ENCODE assay signal across 25 cellular contexts in the genomic region with DNA sequence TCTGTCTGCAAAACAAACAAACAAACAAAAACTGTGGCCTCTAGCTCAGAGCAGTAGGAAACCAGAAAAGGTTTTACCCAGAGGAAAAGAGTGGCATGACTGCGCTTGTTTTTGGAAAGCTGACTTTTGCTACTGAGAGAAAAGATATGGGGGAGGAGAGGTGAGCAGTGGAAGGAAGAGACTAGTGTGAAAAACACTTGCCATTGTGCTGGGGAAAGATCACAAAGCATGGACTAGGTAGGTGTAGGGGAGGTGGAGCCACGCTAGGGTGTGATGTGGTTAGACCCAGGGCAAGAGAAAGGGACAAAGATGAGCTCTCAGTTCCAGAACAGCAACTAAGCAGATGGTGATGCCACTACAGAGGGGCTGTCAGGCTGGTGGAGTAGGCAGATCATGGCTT.
"Had no signal": no experiment of that assay in that cellular context is flagged by ENCODE, and none has a peak within 500 bp of the region (broad histone marks: within the 10 kb centered on the region; RNA-seq: fewer than 3 reads in every experiment).

No MANE protein-coding gene starts in this region.

- H3K36me3 ChIP-seq: neutrophil, pancreas, prostate gland, right lobe of liver, thoracic aorta, thyroid gland, vagina had no signal

- H3K9me3 ChIP-seq: neutrophil, pancreas, prostate gland, right lobe of liver, sigmoid colon, stomach, thoracic aorta, thyroid gland, tibial nerve, upper lobe of left lung, vagina had no signal

- H3K4me3 ChIP-seq: pancreas, prostate gland, right lobe of liver, sigmoid colon, stomach, thoracic aorta, thyroid gland, tibial nerve, upper lobe of left lung, vagina had no signal

- H3K27ac ChIP-seq: neutrophil, pancreas, prostate gland, right lobe of liver, sigmoid colon, stomach, thoracic aorta, thyroid gland, tibial nerve, upper lobe of left lung, vagina had no signal

- H3K4me1 ChIP-seq: pancreas, prostate gland, sigmoid colon, thyroid gland, tibial nerve, vagina had no signal

- ATAC-seq: naive thymus-derived CD8-positive, alpha-beta T cell; natural killer cell treated with Interleukin-12 subunit alpha and Interleukin-12 subunit beta and Interleukin-15 and Interleukin-18, amount 100 ng/mL, for 72 hours; pancreas; right cardiac atrium; right lobe of liver; stimulated activated effector memory CD8-positive, alpha-beta T cell treated with anti-CD3 and anti-CD28 coated beads, Interleukin-12 subunit alpha, Interleukin-12 subunit beta, amount 100 ng/mL, for 72 hours; stimulated activated naive B cell treated with anti-CD40 and anti-IgM and Interleukin-4, amounts not matched to agents 10 μg/mL and 1 μg/mL and 100 μg/mL, for 72 hours had no signal

- H3K27me3 ChIP-seq: neutrophil, pancreas, right lobe of liver, sigmoid colon, stomach, thyroid gland, tibial nerve, upper lobe of left lung, vagina had no signal

- DNase-seq: naive thymus-derived CD8-positive, alpha-beta T cell; nephron progenitor cell; nucleus accumbens; pancreas; right cardiac atrium; right lobe of liver; sigmoid colon; small intestine; stimulated activated CD4-positive, alpha-beta T cell treated with anti-CD3 and anti-CD28 coated beads, Interleukin-15, amount 100 ng/mL, for 24 hours; stimulated activated CD4-positive, alpha-beta T cell treated with anti-CD3 and anti-CD28 coated beads, Interleukin-2, amount 100 ng/mL, for 24 hours; stimulated activated CD4-positive, alpha-beta T cell treated with anti-CD3 and anti-CD28 coated beads, Interleukin-2, amount 100 ng/mL, for 48 hours; stimulated activated CD4-positive, alpha-beta T cell treated with anti-CD3 and anti-CD28 coated beads, Interleukin-4, amount 100 ng/mL, for 24 hours; stimulated activated naive B cell treated with anti-CD40 and anti-IgM and Interleukin-4, amounts not matched to agents 10 μg/mL and 1 μg/mL and 100 μg/mL, for 72 hours; stimulated activated naive CD4-positive, alpha-beta T cell treated with Interleukin-2 at 50 U/mL for 16 hours; stomach; thyroid gland; trophoblast cell; upper lobe of left lung had no signal
